1 cellular context compared by ENCODE assay signal in genomic region chr20:33175123-33175522, GRCh38.
TF ChIP-seq lines count a peak whose summit lies in the region.

No MANE protein-coding gene starts in this region.

TF ChIP-seq in HepG2, 621 proteins besides CTCF, POLR2A, EP300 and RAD21 (continued from another document):
- TF ChIP-seq FOXA3 (CRISPR knock-in tag; IDR thresholded peaks at IDR 0.05) = peak; percentile 82
- peak; percentile 48; the same call in 1 of the 2 replicates for TF ChIP-seq ELF3 (CRISPR knock-in tag; IDR thresholded peaks at IDR 0.05)
- 0 out of 2 replicates have a peak, but pooled peaks have one; percentile 36 for TF ChIP-seq SAP130 (CRISPR knock-in tag; IDR thresholded peaks at IDR 0.05; ENCODE audit: low read depth)
- TF ChIP-seq FOSL2 (CRISPR knock-in tag; IDR thresholded peaks at IDR 0.05) = peak; percentile 64
- no peak for TF ChIP-seq ZSCAN25 (CRISPR knock-in tag; IDR thresholded peaks at IDR 0.05)
- no peak for TF ChIP-seq ZSCAN29 (CRISPR knock-in tag; conservative IDR thresholded peaks at IDR 0.05)
- no peak for TF ChIP-seq AHR (CRISPR knock-in tag; IDR thresholded peaks at IDR 0.05)
- TF ChIP-seq MAFG (CRISPR knock-in tag; IDR thresholded peaks at IDR 0.05) = no peak
- no peak for TF ChIP-seq BCL6 (CRISPR knock-in tag; IDR thresholded peaks at IDR 0.05)
- peak; percentile 38; the same call in 1 of the 2 replicates for TF ChIP-seq FOXA1 (IDR thresholded peaks at IDR 0.05)
- peak; percentile 53 for TF ChIP-seq FOXA1 (CRISPR knock-in tag; IDR thresholded peaks at IDR 0.05)
- no peak for TF ChIP-seq ZSCAN30 (CRISPR knock-in tag; IDR thresholded peaks at IDR 0.05)
- 0 out of 2 replicates have a peak, but pooled peaks have one; percentile 21 for TF ChIP-seq ARID3A (IDR thresholded peaks at IDR 0.05; ENCODE audit: low read depth, low read length)
